Comparison of ENCODE assay signal across 27 cellular contexts in the genomic region with DNA sequence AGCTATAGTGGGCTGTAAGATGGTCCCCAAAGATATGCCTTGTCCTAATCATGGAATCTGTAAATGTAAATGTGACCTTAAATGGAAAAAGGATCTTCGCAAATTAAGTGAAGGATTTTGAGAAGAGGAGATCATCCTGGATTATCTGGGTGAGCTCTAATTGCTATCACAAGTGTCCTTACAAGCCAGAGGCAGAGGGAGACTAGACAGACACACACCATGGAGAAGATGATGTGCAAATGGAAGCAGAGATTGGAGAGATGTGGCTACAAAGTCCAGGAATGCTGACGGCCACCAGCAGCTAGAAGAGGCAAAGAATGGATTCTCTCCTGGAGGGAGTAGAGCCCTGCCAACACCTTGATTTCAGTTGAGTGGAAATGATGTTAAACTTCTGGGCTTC.
"Had no signal": no experiment of that assay in that cellular context is flagged by ENCODE, and none has a peak within 500 bp of the region (broad histone marks: within the 10 kb centered on the region; RNA-seq: fewer than 3 reads in every experiment).

No MANE protein-coding gene starts in this region.

- DNase-seq: activated CD4-positive, alpha-beta T cell treated with anti-CD3 and anti-CD28 coated beads for 1 hour; activated CD4-positive, alpha-beta T cell treated with anti-CD3 and anti-CD28 coated beads for 4 hours; activated CD4-positive, alpha-beta T cell treated with anti-CD3 and anti-CD28 coated beads, Interleukin-2, amount 10 ng/mL, durations not matched to agents 7 days and 5 days; activated CD4-positive, alpha-beta T cell treated with anti-CD3 and anti-CD28 coated beads, Interleukin-2, amount 50 U/mL, for 48 hours; activated CD8-positive, alpha-beta memory T cell treated with anti-CD3 and anti-CD28 coated beads for 24 hours; activated CD8-positive, alpha-beta T cell treated with anti-CD3 and anti-CD28 coated beads for 36 hours; activated effector memory CD4-positive, alpha-beta T cell treated with Interleukin-2 at 50 U/mL for 16 hours; activated gamma-delta T cell treated with Interleukin-2 at 50 U/mL for 16 hours; activated naive CD4-positive, alpha-beta T cell treated with anti-CD3 and anti-CD28 coated beads, Interleukin-2, amount 50 U/mL, for 16 hours; activated naive CD4-positive, alpha-beta T cell treated with Interleukin-2 at 50 U/mL for 16 hours; activated T-cell treated with anti-CD3 and anti-CD28 coated beads, Interleukin-2, amount 50 U/mL, for 4 hours; amniotic stem cell; anterior cingulate cortex; brain microvascular endothelial cell; caudate nucleus; effector CD8-positive, alpha-beta T cell; esophagus squamous epithelium; foreskin melanocyte; T-helper 1 cell; T-helper 17 cell; T1000 had no signal

- H3K36me3 ChIP-seq: brain microvascular endothelial cell, esophagus squamous epithelium, gastroesophageal sphincter had no signal

- H3K36me3 Mint-ChIP-seq: activated naive CD8-positive, alpha-beta T cell; WTC11 had no signal

- H3K27ac Mint-ChIP-seq: activated CD4-positive, alpha-beta T cell treated with anti-CD3 and anti-CD28 coated beads, Interleukin-2, amount 10 ng/mL, durations not matched to agents 7 days and 5 days; activated CD8-positive, alpha-beta T cell treated with anti-CD3 and anti-CD28 coated beads for 36 hours; activated naive CD8-positive, alpha-beta T cell; activated T-helper 17 cell treated with anti-CD3 and anti-CD28 coated beads, Interleukin-2, amount 50 U/mL, for 72 hours; T-helper 17 cell; T-helper 2 cell treated with Interferon-gamma antibody and Interleukin-4, amounts not matched to agents 5 μg/mL and 100 μg/mL, for 36 hours; WTC11 had no signal

- ATAC-seq: activated CD8-positive, alpha-beta T cell treated with anti-CD3 and anti-CD28 coated beads for 36 hours; activated T-cell treated with anti-CD3 and anti-CD28 coated beads, Interleukin-2, amount 50 U/mL, for 4 hours; activated T-helper 17 cell treated with anti-CD3 and anti-CD28 coated beads, Interleukin-2, amount 50 U/mL, for 72 hours; gastroesophageal sphincter; T-helper 17 cell; WTC11 had no signal

- H3K4me3 Mint-ChIP-seq: activated CD4-positive, alpha-beta T cell treated with anti-CD3 and anti-CD28 coated beads, Interleukin-2, amount 10 ng/mL, durations not matched to agents 7 days and 5 days; activated CD8-positive, alpha-beta T cell treated with anti-CD3 and anti-CD28 coated beads for 36 hours; activated naive CD8-positive, alpha-beta T cell; activated T-cell treated with anti-CD3 and anti-CD28 coated beads, Interleukin-2, amount 50 U/mL, for 4 hours; activated T-helper 17 cell treated with anti-CD3 and anti-CD28 coated beads, Interleukin-2, amount 50 U/mL, for 72 hours; T-helper 17 cell; T-helper 2 cell treated with Interferon-gamma antibody and Interleukin-4, amounts not matched to agents 5 μg/mL and 100 μg/mL, for 36 hours; WTC11 had no signal

- H3K4me1 Mint-ChIP-seq: activated CD4-positive, alpha-beta T cell treated with anti-CD3 and anti-CD28 coated beads, Interleukin-2, amount 10 ng/mL, durations not matched to agents 7 days and 5 days; activated T-helper 17 cell treated with anti-CD3 and anti-CD28 coated beads, Interleukin-2, amount 50 U/mL, for 72 hours had no signal

- H3K4me3 ChIP-seq: esophagus squamous epithelium, gastroesophageal sphincter had no signal

- H3K9me3 ChIP-seq: esophagus squamous epithelium, gastroesophageal sphincter had no signal

- H3K27ac ChIP-seq: brain microvascular endothelial cell, epithelial cell of prostate, esophagus squamous epithelium, gastroesophageal sphincter had no signal

- H3K27me3 ChIP-seq: brain microvascular endothelial cell, gastroesophageal sphincter had no signal

- H3K9me3 Mint-ChIP-seq: activated CD4-positive, alpha-beta T cell treated with anti-CD3 and anti-CD28 coated beads, Interleukin-2, amount 10 ng/mL, durations not matched to agents 7 days and 5 days; activated CD8-positive, alpha-beta T cell treated with anti-CD3 and anti-CD28 coated beads for 36 hours; activated T-cell treated with anti-CD3 and anti-CD28 coated beads, Interleukin-2, amount 50 U/mL, for 4 hours; activated T-helper 17 cell treated with anti-CD3 and anti-CD28 coated beads, Interleukin-2, amount 50 U/mL, for 72 hours; T-helper 2 cell treated with Interferon-gamma antibody and Interleukin-4, amounts not matched to agents 5 μg/mL and 100 μg/mL, for 36 hours had no signal
